16 cellular contexts compared by ENCODE assay signal in genomic region chr9:115165233-115165632, GRCh38. TPM values are rescaled to one million over a fixed set of nuclear protein-coding genes. Genes with fewer than 3 reads are reported as not detected.
A peak's percentile ranks its signal among the peaks of the same experiment; 100 is the strongest.
DNase-seq lines count a peak whose midpoint lies in the region; ATAC-seq, FAIRE-seq and TF ChIP-seq lines count a peak whose summit lies in the region.
"Had no signal": no experiment of that assay in that cellular context is flagged by ENCODE, and none has a peak within 500 bp of the region (broad histone marks: within the 10 kb centered on the region; RNA-seq: fewer than 3 reads in every experiment).

No MANE protein-coding gene starts in this region.

- no peak overlapping the region for H3K23ac ChIP-seq in neuronal stem cell (ENCODE audit: low read depth, low read length, poor library complexity)

- H4K91ac ChIP-seq in neuronal stem cell (ENCODE audit: low read depth, low read length, poor library complexity) = no peak overlapping the region

- H3K27ac ChIP-seq in A673 (ENCODE audit: low read depth, low read length, poor library complexity, severe bottlenecking) = peak overlapping the region; percentile 66
- peak overlapping the region; percentile 56 for H3K27ac ChIP-seq in KMS-11
- H3K27ac ChIP-seq in astrocyte (ENCODE audit: low read depth, low read length) = peak overlapping the region; percentile 18
- H3K27ac ChIP-seq in keratinocyte (ENCODE audit: control insufficient read depth, insufficient read depth, low read length) = peak overlapping the region; percentile 56
- H3K27ac ChIP-seq in neuronal stem cell (replicated peaks; ENCODE audit: low read length) = no peak overlapping the region
- H3K27ac ChIP-seq: C4-2B had no signal

- H3K4me2 ChIP-seq in KMS-11 = peak overlapping the region; percentile 60
- no peak overlapping the region for H3K4me2 ChIP-seq in astrocyte (ENCODE audit: low read length)
- H3K4me2 ChIP-seq in keratinocyte (ENCODE audit: control insufficient read depth, extremely low read depth, insufficient read depth, low read depth, low read length) = no peak overlapping the region
- H3K4me2 ChIP-seq in neuronal stem cell (ENCODE audit: insufficient read depth, low read length, poor library complexity, severe bottlenecking) = no peak overlapping the region
- H3K4me2 ChIP-seq: GM23338 had no signal

- H3K4me3 Mint-ChIP-seq in astrocyte (ENCODE audit: unreplicated experiment) = no peak overlapping the region
- no peak overlapping the region for H3K4me3 Mint-ChIP-seq in activated CD4-positive, alpha-beta T cell treated with anti-CD3 and anti-CD28 coated beads for 36 hours
- H3K4me3 Mint-ChIP-seq: GM23338, IgD-negative memory B cell had no signal

- no peak overlapping the region for H2AK5ac ChIP-seq in neuronal stem cell (ENCODE audit: low read depth, low read length)

- H3K9me1 ChIP-seq in keratinocyte (ENCODE audit: control insufficient read depth, extremely low read depth, insufficient read depth, low read length) = no peaks in the 10 kb centered on the region

- CTCF ChIA-PET in A673 (lab: Charles Lee) = interaction anchor here (0.7 kb wide), 1 partner anchor 245 kb away, joined by 4 read pairs; no protein-coding TSS in a partner anchor
- CTCF ChIA-PET in activated CD4-positive, alpha-beta T cell treated with anti-CD3 and anti-CD28 coated beads for 36 hours (lab: Charles Lee) = interaction anchor here (0.7 to 0.9 kb wide), 2 partner anchors 8 to 190 kb away, joined by 3 read pairs; no protein-coding TSS in a partner anchor

- H3K27me3 ChIP-seq in A673 (replicated peaks; ENCODE audit: insufficient read depth, low read depth, low read length, poor library complexity) (no peaks in the 10 kb centered on the region), KMS-11 (ENCODE audit: insufficient read depth, low read depth) (no peaks in the 10 kb centered on the region), astrocyte (ENCODE audit: insufficient read depth, low read length) (no peaks in the 10 kb centered on the region), keratinocyte (ENCODE audit: control insufficient read depth, extremely low read depth, insufficient read depth, low read length) (no peaks in the 10 kb centered on the region), neuronal stem cell (ENCODE audit: control insufficient read depth in 3 of 3, insufficient read depth in 3 of 3, low read depth in 1 of 3, low read length in 3 of 3) (no peaks in the 10 kb centered on the region)

- no peaks in the 10 kb centered on the region for H3K27me3 Mint-ChIP-seq in astrocyte (ENCODE audit: low read depth, unreplicated experiment)
- peaks cover 12% of the 10 kb centered on the region for H3K27me3 Mint-ChIP-seq in activated CD4-positive, alpha-beta T cell treated with anti-CD3 and anti-CD28 coated beads for 36 hours
- H3K27me3 Mint-ChIP-seq: IgD-negative memory B cell had no signal

- H3K14ac ChIP-seq in neuronal stem cell (ENCODE audit: low read length) = no peak overlapping the region

- no peak overlapping the region for H3K27ac Mint-ChIP-seq in astrocyte (ENCODE audit: unreplicated experiment)
- H3K27ac Mint-ChIP-seq in activated CD4-positive, alpha-beta T cell treated with anti-CD3 and anti-CD28 coated beads for 36 hours = no peak overlapping the region
- H3K27ac Mint-ChIP-seq: GM23338, IgD-negative memory B cell had no signal

- no peak overlapping the region for H3K18ac ChIP-seq in neuronal stem cell (ENCODE audit: low read length)

- no peak overlapping the region for H4K8ac ChIP-seq in neuronal stem cell (ENCODE audit: low read depth, low read length)

- no TSS peak for BruUV-seq in A673 (replicated peaks; lab: Mats Ljungman, UMichigan)

- H3K36me3 ChIP-seq in A673 (ENCODE audit: insufficient read depth, low read length, poor library complexity, severe bottlenecking) (no peaks in the 10 kb centered on the region), KMS-11 (ENCODE audit: insufficient read depth) (no peaks in the 10 kb centered on the region), astrocyte (ENCODE audit: insufficient read depth, low read length) (no peaks in the 10 kb centered on the region), keratinocyte (ENCODE audit: control insufficient read depth in 2 of 2, extremely low read depth in 1 of 2, insufficient read depth in 2 of 2, low read length in 2 of 2) (no peaks in the 10 kb centered on the region), neuronal stem cell (replicated peaks in 1 of 2; ENCODE audit: control insufficient read depth in 2 of 2, insufficient read depth in 2 of 2, low read length in 2 of 2) (no peaks in the 10 kb centered on the region)

- peaks cover 57% of the 10 kb centered on the region for H3K4me1 Mint-ChIP-seq in astrocyte (ENCODE audit: low read depth, unreplicated experiment)
- H3K4me1 Mint-ChIP-seq in activated CD4-positive, alpha-beta T cell treated with anti-CD3 and anti-CD28 coated beads for 36 hours = no peaks in the 10 kb centered on the region
- H3K4me1 Mint-ChIP-seq: IgD-negative memory B cell had no signal

- POLR2A ChIA-PET in A673 (lab: Charles Lee; ENCODE audit: low non-redundant PET) = no interaction called here
- POLR2A ChIA-PET in activated CD4-positive, alpha-beta T cell treated with anti-CD3 and anti-CD28 coated beads for 36 hours (lab: Charles Lee) = no interaction called here

- H2BK12ac ChIP-seq in neuronal stem cell (ENCODE audit: low read length) = no peak overlapping the region

- H3K36me3 Mint-ChIP-seq in astrocyte (ENCODE audit: low read depth, unreplicated experiment) = no peaks in the 10 kb centered on the region
- H3K36me3 Mint-ChIP-seq in activated CD4-positive, alpha-beta T cell treated with anti-CD3 and anti-CD28 coated beads for 36 hours (ENCODE audit: low read depth) = no peaks in the 10 kb centered on the region
- H3K36me3 Mint-ChIP-seq: IgD-negative memory B cell had no signal

- peaks cover 9% of the 10 kb centered on the region for H3K9me3 ChIP-seq in A673 (ENCODE audit: low read depth, low read length, poor library complexity, severe bottlenecking)
- H3K9me3 ChIP-seq in astrocyte (ENCODE audit: insufficient read depth, low read depth, low read length) = no peaks in the 10 kb centered on the region
- H3K9me3 ChIP-seq in keratinocyte (ENCODE audit: control insufficient read depth, low read depth, low read length) = peaks cover 2% of the 10 kb centered on the region
- no peaks in the 10 kb centered on the region for H3K9me3 ChIP-seq in neuronal stem cell (replicated peaks in 1 of 2; ENCODE audit: control insufficient read depth in 2 of 2, insufficient read depth in 1 of 2, low read depth in 1 of 2, low read length in 2 of 2)

- FAIRE-seq in astrocyte (lab: Jason Lieb, UNC) (no peak), keratinocyte (lab: Jason Lieb, UNC) (peak; percentile 90)
- FAIRE-seq: GM12891, GM18507 had no signal

- intact Hi-C loops in A673 (cut with micrococcal nuclease; ENCODE audit: unreplicated experiment) = loop anchor here (2.0 kb wide), 1 partner anchor 248 kb away; no protein-coding TSS in a partner anchor
- intact Hi-C loops in activated CD4-positive, alpha-beta T cell treated with anti-CD3 and anti-CD28 coated beads for 36 hours (cut with DNase I, micrococcal nuclease) = no loop called here

- H2AFZ ChIP-seq in KMS-11 (ENCODE audit: low read depth) (no peak overlapping the region), astrocyte (ENCODE audit: low read depth, low read length) (no peak overlapping the region), keratinocyte (ENCODE audit: control insufficient read depth, low read length) (no peak overlapping the region), neuronal stem cell (ENCODE audit: low read length) (no peak overlapping the region)

- no peaks in the 10 kb centered on the region for H3K79me2 ChIP-seq in KMS-11 (ENCODE audit: insufficient read depth, low read depth)
- H3K79me2 ChIP-seq in astrocyte (ENCODE audit: insufficient read depth, low read length) = no peaks in the 10 kb centered on the region
- H3K79me2 ChIP-seq in keratinocyte (ENCODE audit: control insufficient read depth, insufficient read depth, low read length) = no peaks in the 10 kb centered on the region

- dilution Hi-C loops in keratinocyte (cut with MboI; ENCODE audit: extremely low pct_ligation_motif_present, low sequenced_read_pairs) = no loop called here

- no peaks in the 10 kb centered on the region for H4K20me1 ChIP-seq in KMS-11 (ENCODE audit: insufficient read depth)
- H4K20me1 ChIP-seq in astrocyte (ENCODE audit: insufficient read depth, low read length) = no peaks in the 10 kb centered on the region
- H4K20me1 ChIP-seq in keratinocyte (ENCODE audit: control insufficient read depth, extremely low read depth, insufficient read depth, low read length) = no peaks in the 10 kb centered on the region

- H3K9ac ChIP-seq in KMS-11 (no peak overlapping the region), astrocyte (ENCODE audit: low read length) (no peak overlapping the region), keratinocyte (ENCODE audit: control insufficient read depth, extremely low read depth, insufficient read depth, low read length) (no peak overlapping the region), neuronal stem cell (ENCODE audit: low read depth, low read length, poor library complexity) (no peak overlapping the region)

- no peak for ATAC-seq in activated CD4-positive, alpha-beta T cell treated with anti-CD3 and anti-CD28 coated beads for 36 hours

- H3K9me3 Mint-ChIP-seq in astrocyte (ENCODE audit: unreplicated experiment) = no peaks in the 10 kb centered on the region
- H3K9me3 Mint-ChIP-seq in activated CD4-positive, alpha-beta T cell treated with anti-CD3 and anti-CD28 coated beads for 36 hours (ENCODE audit: low read depth) = no peaks in the 10 kb centered on the region
- H3K9me3 Mint-ChIP-seq: IgD-negative memory B cell had no signal

- TF ChIP-seq CTCF in A673 (conservative IDR thresholded peaks at IDR 0.05; ENCODE audit: low read depth, low read length) (no peak), KMS-11 (conservative IDR thresholded peaks at IDR 0.05; ENCODE audit: low read depth, low read length) (no peak), astrocyte (IDR thresholded peaks at IDR 0.05; ENCODE audit: insufficient read depth, low read depth, low read length) (no peak), keratinocyte (optimal IDR thresholded peaks at IDR 0.05 in 1 of 3, IDR thresholded peaks at IDR 0.05 in 1 of 3, conservative IDR thresholded peaks at IDR 0.05 in 1 of 3; ENCODE audit: extremely low read depth in 1 of 3, insufficient read depth in 2 of 3, low read length in 3 of 3) (no peak)

- no peak overlapping the region for H2BK5ac ChIP-seq in neuronal stem cell (ENCODE audit: low read length)

- H3K79me1 ChIP-seq in neuronal stem cell (ENCODE audit: low read depth, low read length) = no peaks in the 10 kb centered on the region

- H2BK15ac ChIP-seq in neuronal stem cell (ENCODE audit: low read length) = no peak overlapping the region

- peaks cover 16% of the 10 kb centered on the region for H3K4me1 ChIP-seq in A673 (ENCODE audit: insufficient read depth, low read length, poor library complexity, severe bottlenecking)
- peaks cover 28% of the 10 kb centered on the region for H3K4me1 ChIP-seq in KMS-11 (ENCODE audit: low read depth, poor library complexity, severe bottlenecking)
- peaks cover 22% of the 10 kb centered on the region for H3K4me1 ChIP-seq in astrocyte (ENCODE audit: insufficient read depth, low read length)
- peaks cover 33% of the 10 kb centered on the region for H3K4me1 ChIP-seq in keratinocyte (ENCODE audit: control insufficient read depth, extremely low read depth, insufficient read depth, low read length)
- peaks cover 0 to 2% of the 10 kb centered on the region in 2 donors for H3K4me1 ChIP-seq in neuronal stem cell (ENCODE audit: control insufficient read depth in 2 of 2, insufficient read depth in 1 of 2, low read depth in 1 of 2, low read length in 2 of 2)

- no peak overlapping the region for H3K4ac ChIP-seq in neuronal stem cell (ENCODE audit: low read length)

- H2BK120ac ChIP-seq in neuronal stem cell (ENCODE audit: low read depth, low read length) = no peak overlapping the region

- no peak overlapping the region for H3K4me3 ChIP-seq in A673 (ENCODE audit: low read depth, low read length, poor library complexity, severe bottlenecking)
- H3K4me3 ChIP-seq in KMS-11 (IDR thresholded peaks at IDR 0.05; ENCODE audit: insufficient read depth, low read depth, low read length) = no peak overlapping the region
- no peak overlapping the region for H3K4me3 ChIP-seq in astrocyte (ENCODE audit: insufficient read depth, low read depth, low read length)
- no peak overlapping the region for H3K4me3 ChIP-seq in keratinocyte (ENCODE audit: control insufficient read depth in 2 of 3, extremely low read depth in 1 of 3, insufficient read depth in 2 of 3, low read depth in 1 of 3, low read length in 3 of 3)
- no peak overlapping the region for H3K4me3 ChIP-seq in neuronal stem cell (ENCODE audit: low read length in 2 of 2)
- H3K4me3 ChIP-seq: GM23338 had no signal

- DNase-seq in A673 (ENCODE audit: low spot score) (no peak), astrocyte (ENCODE audit: low read depth) (no peak), keratinocyte (ENCODE audit: low read depth, low spot score) (no peak), neuronal stem cell (ENCODE audit: low spot score) (no peak), globus pallidus (ENCODE audit: low spot score) (no peak)
- no peak for DNase-seq in activated CD4-positive, alpha-beta T cell treated with anti-CD3 and anti-CD28 coated beads for 36 hours
- DNase-seq: DMS 273 treated with DMSO at 0.1 percent for 48 hours, GDM1, NCI-H187 treated with DMSO at 0.1 percent for 48 hours, OCI-M1 had no signal

RNA-seq across cellular contexts. Expression of gene TNC, which starts 47.3 kb away (rescaled TPM):
- total RNA-seq in A673 (2021) (202 and 206 TPM in 2 replicates), astrocyte (747 and 1,099 TPM in 2 replicates)
- polyA plus RNA-seq in keratinocyte = 50.0 to 103 TPM (median 58.7 TPM) in 3 replicates
- polyA plus RNA-seq in keratinocyte (2011; ENCODE audit: low read depth) = 9.7 TPM
- polyA plus RNA-seq in keratinocyte (2011; cell fraction: cytosol; rRNA removed) = 11.0 and 13.9 TPM in 2 replicates
- polyA plus RNA-seq in keratinocyte (2011; cell fraction: nucleus; rRNA removed) = 220 and 317 TPM in 2 replicates
- 9.3 and 67.3 TPM in 2 replicates for polyA plus RNA-seq in keratinocyte (2012; ENCODE audit: low replicate concordance)
- polyA minus RNA-seq in keratinocyte = 156 to 171 TPM (median 163 TPM) in 3 replicates
- 52.0 TPM for polyA minus RNA-seq in keratinocyte (2011; cell fraction: cytosol; rRNA and poly(A)+ RNA removed)
- polyA minus RNA-seq in keratinocyte (2011; cell fraction: nucleus; rRNA and poly(A)+ RNA removed) = 323 and 527 TPM in 2 replicates
- 7.7 TPM for polyA plus RNA-seq in neuronal stem cell (2013, experiment 1 of 2)
- polyA plus RNA-seq in neuronal stem cell (2013, experiment 2 of 2) = 8.1 TPM
- under 1 TPM; 0.11 to 0.90 TPM for total RNA-seq in activated CD4-positive, alpha-beta T cell treated with anti-CD3 and anti-CD28 coated beads for 36 hours
- polyA plus RNA-seq: IgD-negative memory B cell had no signal

Comparison
In these comparisons a context has a peak if more than half of its experiments do, and no peak if none do; other contexts are left out.
1. RNA of gene TNC, which starts 47.3 kb away (total RNA-seq): 747 to 1,099 TPM in astrocyte and 202 to 206 TPM in A673; 0.11 to 0.90 TPM in activated CD4-positive, alpha-beta T cell treated with anti-CD3 and anti-CD28 coated beads for 36 hours; every median in the first group is over 100 times any median in the second.